8 cellular contexts compared by ENCODE assay signal in the genomic region with DNA sequence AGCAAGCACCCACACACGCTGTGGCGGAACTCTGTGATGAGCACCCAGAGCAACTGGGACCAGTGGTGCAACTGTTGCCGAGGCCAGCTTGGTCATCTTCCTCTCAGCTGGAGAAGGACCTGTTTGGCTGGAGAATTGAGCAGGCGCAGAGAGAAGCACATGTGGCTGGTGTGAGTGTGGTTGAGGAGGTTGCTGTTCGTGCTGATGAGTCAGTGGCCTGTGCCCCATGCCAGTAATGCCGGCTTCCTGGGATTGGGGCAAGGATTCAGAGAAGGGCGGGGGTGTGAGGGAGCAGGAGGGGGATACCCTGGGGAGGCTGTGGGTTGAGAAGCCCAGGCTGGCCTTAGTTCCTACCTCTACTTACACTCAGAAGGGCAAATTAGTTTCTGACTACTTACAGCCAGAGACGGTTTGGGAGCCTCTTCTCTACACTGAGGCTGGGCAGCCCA. TPM values are rescaled to one million over a fixed set of nuclear protein-coding genes. Genes with fewer than 3 reads are reported as not detected.
DNase-seq lines count a peak whose midpoint lies in the region; ATAC-seq and TF ChIP-seq lines count a peak whose summit lies in the region.

No MANE protein-coding gene starts in this region.

- H3K9me3 Mint-ChIP-seq in neural progenitor cell, result peaks cover 6% of the 10 kb centered on the region

- no peak overlapping the region for H2AFZ ChIP-seq in neural progenitor cell (replicated peaks)

- TF ChIP-seq CTCF in AG04449 (IDR thresholded peaks at IDR 0.05; ENCODE audit: insufficient read depth, low read length, missing control alignments), result no peak
- TF ChIP-seq CTCF in neural progenitor cell (IDR thresholded peaks at IDR 0.05), result no peak
- no peak for TF ChIP-seq CTCF in testis (IDR thresholded peaks at IDR 0.05)

- H3K27me3 ChIP-seq in neural progenitor cell (no peaks in the 10 kb centered on the region), testis (no peaks in the 10 kb centered on the region)

- H3K4me1 ChIP-seq in neural progenitor cell (peaks cover 3% of the 10 kb centered on the region), testis (peaks cover 25% of the 10 kb centered on the region)

- H3K4me3 Mint-ChIP-seq in neural progenitor cell, result no peak overlapping the region

- H3K9me3 ChIP-seq in neural progenitor cell (ENCODE audit: low read depth) (no peaks in the 10 kb centered on the region), testis (no peaks in the 10 kb centered on the region)

- H3K4me3 ChIP-seq in AG04449 (ENCODE audit: low read depth, low read length) (no peak overlapping the region), neural progenitor cell (no peak overlapping the region), testis (no peak overlapping the region)

- no peaks in the 10 kb centered on the region for H3K36me3 ChIP-seq in neural progenitor cell
- H3K36me3 ChIP-seq in testis (ENCODE audit: low read depth, missing control alignments), result no peaks in the 10 kb centered on the region

- peaks cover 40% of the 10 kb centered on the region for H3K4me1 Mint-ChIP-seq in neural progenitor cell

- intact Hi-C loops in testis (cut with DNase I; ENCODE audit: low total_unique reads), result no loop called here

- no peak for ATAC-seq in HG03457 (IDR thresholded peaks at IDR 0.05; ENCODE audit: unreplicated experiment)

- H4K20me1 ChIP-seq in neural progenitor cell (ENCODE audit: low read depth), result no peaks in the 10 kb centered on the region

- H3K27me3 Mint-ChIP-seq in neural progenitor cell (ENCODE audit: insufficient read depth, low read depth), result no peaks in the 10 kb centered on the region

- no peak overlapping the region for H3K27ac ChIP-seq in neural progenitor cell
- no peak overlapping the region for H3K27ac ChIP-seq in testis

- POLR2A ChIA-PET in AG04449 (lab: Yijun Ruan, JAX), result interaction anchor here (0.8 kb wide), 1 partner anchor 213 kb away, joined by 3 read pairs; the partner anchor contains the start of gene STRIP1

- peak; percentile 81 for DNase-seq in AG04449 (ENCODE audit: low read depth, low spot score)
- DNase-seq in HT1080 (ENCODE audit: low read depth), result peak; percentile 96
- peak; percentile 82 for DNase-seq in amniotic stem cell (lab: John Stamatoyannopoulos, UW)
- DNase-seq in kidney glomerular epithelial cell (lab: John Stamatoyannopoulos, UW), result peak; percentile 68
- no peak for DNase-seq in neural progenitor cell (ENCODE audit: low spot score)
- no peak for DNase-seq in NCI-H2196 (lab: John Stamatoyannopoulos, UW; ENCODE audit: unreplicated experiment)
- DNase-seq in testis, result no peak

- WGBS in testis, 2 donors, result 78 to 83% methylated on average over 7 to 8 of the region's 8 CpGs

- H3K36me3 Mint-ChIP-seq in neural progenitor cell, result no peaks in the 10 kb centered on the region

- no peak overlapping the region for H3K9ac ChIP-seq in neural progenitor cell

- TF ChIP-seq POLR2A in testis (IDR thresholded peaks at IDR 0.05), result no peak

- H3F3A ChIP-seq in neural progenitor cell (ENCODE audit: low read depth), result no peaks in the 10 kb centered on the region

- no peaks in the 10 kb centered on the region for H3K79me2 ChIP-seq in neural progenitor cell (ENCODE audit: low read depth)

- CTCF ChIA-PET in AG04449 (lab: Yijun Ruan, JAX), result interaction anchor here (0.8 to 1.7 kb wide), 2 partner anchors 8 to 163 kb away, joined by 3 to 7 read pairs; partner anchors contain the start of gene AHCYL1

- H3K4me2 ChIP-seq in neural progenitor cell, result no peak overlapping the region

- H3K27ac Mint-ChIP-seq in neural progenitor cell, result no peak overlapping the region

RNA-seq across cellular contexts. Expression of gene EPS8L3, which starts 57.5 kb away (rescaled TPM):
- not detected in 2 replicates for total RNA-seq in HT1080 (2014; rRNA removed; shearing (Covaris generic))
- polyA plus RNA-seq in HT1080 (2015; cell fraction: cytosol; rRNA removed), result not detected in 2 replicates
- not detected in 2 replicates for polyA plus RNA-seq in HT1080 (2015; cell fraction: nucleus; rRNA removed)
- total RNA-seq in neural progenitor cell (ENCODE audit: low replicate concordance), result not detected in 2 replicates
- 1 to 10 TPM; 3.3 to 7.2 TPM for total RNA-seq in testis
- polyA plus RNA-seq in testis (ENCODE audit: insufficient read depth, low read depth, low replicate concordance), result 7.7 TPM

Comparison
In these comparisons a context has a peak if more than half of its experiments do, and no peak if none do; other contexts are left out.
1. DNase-seq: peak in AG04449 (single experiment), HT1080 (single experiment), amniotic stem cell (single experiment) and kidney glomerular epithelial cell (single experiment); none in neural progenitor cell (single experiment), NCI-H2196 (single experiment) and testis (single experiment).